1 cellular context compared by ENCODE assay signal in the genomic region with DNA sequence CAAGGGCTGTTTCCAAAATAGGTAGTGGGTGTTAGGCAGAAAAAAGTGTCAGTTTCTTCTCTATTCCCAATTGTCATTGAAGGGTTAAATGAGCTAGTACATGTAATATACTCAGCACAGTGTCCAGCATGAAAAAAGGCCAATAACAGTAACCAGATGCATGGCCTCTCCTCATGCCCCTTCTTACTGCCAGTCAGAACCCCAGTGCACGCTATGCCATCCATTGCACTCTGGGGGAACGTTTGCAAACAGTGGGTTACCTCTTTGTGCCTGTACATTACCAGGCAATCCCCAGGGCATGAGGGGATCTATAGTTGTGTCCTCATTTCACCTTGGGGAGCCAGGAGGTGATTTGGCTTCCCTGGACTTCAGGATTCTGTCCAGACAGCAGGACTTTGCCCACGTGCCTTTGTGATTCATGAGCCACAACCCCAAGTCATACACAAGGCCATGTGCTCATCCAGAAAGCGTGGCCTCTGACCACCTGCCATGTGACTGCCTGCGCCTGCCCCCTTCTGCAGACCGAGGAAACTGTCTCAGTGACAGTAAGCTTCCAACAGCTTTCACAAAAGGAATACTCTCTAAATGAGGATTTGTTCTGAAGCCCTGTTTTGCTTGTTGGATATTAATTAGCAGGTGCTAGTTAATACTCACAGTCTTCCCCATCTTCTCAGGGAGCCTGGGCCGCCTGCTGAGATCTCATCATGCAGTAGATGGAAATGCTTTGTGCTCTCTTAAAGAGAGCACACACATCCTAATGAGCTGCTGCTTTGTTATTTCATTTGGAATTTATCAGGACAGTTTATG.
TF ChIP-seq lines count a peak whose summit lies in the region.

No MANE protein-coding gene starts in this region.

TF ChIP-seq in HepG2, 621 proteins besides CTCF, POLR2A, EP300 and RAD21 (continued from another document and continues in another):
- TF ChIP-seq, protein P1, sequence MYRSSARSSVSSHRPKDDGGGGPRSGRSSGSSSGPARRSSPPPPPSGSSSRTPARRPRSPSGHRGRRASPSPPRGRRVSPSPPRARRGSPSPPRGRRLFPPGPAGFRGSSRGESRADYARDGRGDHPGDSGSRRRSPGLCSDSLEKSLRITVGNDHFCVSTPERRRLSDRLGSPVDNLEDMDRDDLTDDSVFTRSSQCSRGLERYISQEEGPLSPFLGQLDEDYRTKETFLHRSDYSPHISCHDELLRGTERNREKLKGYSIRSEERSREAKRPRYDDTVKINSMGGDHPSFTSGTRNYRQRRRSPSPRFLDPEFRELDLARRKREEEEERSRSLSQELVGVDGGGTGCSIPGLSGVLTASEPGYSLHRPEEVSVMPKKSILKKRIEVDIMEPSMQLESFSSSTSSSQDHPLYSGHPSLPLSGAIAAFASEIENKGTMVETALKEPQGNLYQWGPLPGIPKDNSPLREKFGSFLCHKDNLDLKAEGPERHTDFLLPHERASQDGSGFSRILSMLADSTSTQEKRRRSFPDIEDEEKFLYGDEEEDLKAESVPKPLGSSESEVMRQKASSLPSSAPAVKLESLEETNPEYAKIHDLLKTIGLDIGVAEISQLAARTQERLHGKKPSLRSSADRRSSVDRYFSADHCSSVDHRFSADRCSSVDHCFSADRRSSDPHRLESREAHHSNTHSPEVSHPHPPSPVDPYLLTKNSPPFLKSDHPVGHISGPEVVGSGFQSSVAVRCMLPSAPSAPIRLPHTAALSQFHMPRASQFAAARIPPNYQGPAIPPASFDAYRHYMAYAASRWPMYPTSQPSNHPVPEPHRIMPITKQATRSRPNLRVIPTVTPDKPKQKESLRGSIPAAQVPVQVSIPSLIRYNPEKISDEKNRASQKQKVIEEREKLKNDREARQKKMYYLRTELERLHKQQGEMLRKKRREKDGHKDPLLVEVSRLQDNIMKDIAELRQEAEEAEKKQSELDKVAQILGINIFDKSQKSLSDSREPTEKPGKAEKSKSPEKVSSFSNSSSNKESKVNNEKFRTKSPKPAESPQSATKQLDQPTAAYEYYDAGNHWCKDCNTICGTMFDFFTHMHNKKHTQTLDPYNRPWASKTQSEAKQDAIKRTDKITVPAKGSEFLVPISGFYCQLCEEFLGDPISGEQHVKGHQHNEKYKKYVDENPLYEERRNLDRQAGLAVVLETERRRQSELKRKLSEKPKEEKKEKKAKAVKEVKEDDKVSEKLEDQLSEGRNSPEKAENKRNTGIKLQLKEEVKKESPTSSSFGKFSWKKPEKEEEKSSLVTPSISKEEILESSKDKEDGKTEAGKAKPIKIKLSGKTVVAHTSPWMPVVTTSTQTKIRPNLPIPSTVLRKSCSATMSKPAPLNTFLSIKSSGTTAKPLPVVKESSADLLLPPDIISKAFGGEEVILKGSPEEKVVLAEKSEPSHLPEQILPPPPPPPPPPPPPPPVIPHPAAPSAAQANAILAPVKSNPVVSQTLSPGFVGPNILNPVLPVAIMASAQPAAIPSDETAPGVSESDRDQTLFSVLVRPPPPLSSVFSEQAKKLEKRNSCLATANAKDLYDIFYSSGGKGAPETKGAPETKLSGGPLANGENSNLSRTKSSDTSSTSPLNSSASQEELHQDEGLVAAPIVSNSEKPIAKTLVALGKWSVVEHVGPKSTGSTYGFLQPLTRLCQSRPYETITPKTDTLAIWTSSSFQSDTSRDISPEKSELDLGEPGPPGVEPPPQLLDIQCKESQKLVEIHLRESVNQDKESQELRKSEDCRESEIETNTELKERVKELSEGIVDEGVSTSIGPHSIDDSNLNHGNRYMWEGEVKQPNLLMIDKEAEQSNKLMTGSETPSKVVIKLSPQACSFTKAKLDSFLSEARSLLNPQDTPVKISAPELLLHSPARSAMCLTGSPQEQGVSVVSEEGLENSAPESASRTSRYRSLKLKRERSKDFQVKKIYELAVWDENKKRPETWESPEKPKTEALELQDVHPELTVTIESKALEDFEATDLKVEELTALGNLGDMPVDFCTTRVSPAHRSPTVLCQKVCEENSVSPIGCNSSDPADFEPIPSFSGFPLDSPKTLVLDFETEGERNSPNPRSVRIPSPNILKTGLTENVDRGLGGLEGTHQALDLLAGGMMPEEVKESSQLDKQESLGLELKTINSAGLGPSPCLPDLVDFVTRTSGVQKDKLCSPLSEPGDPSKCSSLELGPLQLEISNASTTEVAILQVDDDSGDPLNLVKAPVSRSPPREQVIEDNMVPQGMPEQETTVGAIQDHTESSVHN (CRISPR knock-in tag; IDR thresholded peaks at IDR 0.05), result peak; percentile 96
- TF ChIP-seq, protein P2, sequence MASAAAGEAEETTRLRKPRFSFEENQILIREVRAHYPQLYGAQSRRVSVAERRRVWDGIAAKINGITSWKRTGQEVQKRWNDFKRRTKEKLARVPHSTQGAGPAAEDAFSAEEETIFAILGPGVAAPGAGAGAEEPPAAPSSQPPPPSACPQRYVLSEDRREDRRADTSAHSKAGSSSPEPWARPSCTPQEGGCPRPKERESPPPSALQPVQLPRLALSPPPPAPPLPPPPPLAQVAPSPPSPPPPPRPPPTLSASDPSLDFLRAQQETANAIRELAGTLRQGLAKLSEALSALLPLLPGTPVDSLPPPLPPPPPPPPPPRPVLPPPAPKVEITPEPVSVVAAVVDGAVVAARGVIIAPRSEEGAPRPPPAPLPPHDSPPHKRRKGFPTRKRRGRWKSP (CRISPR knock-in tag; IDR thresholded peaks at IDR 0.05), result peak; percentile 96
- TF ChIP-seq DNMT1 (CRISPR knock-in tag; IDR thresholded peaks at IDR 0.05), result no peak; the same call in 1 of the 2 replicates
- TF ChIP-seq CCDC6 (CRISPR knock-in tag; IDR thresholded peaks at IDR 0.05), result peak; percentile 91
- TF ChIP-seq, protein P3, sequence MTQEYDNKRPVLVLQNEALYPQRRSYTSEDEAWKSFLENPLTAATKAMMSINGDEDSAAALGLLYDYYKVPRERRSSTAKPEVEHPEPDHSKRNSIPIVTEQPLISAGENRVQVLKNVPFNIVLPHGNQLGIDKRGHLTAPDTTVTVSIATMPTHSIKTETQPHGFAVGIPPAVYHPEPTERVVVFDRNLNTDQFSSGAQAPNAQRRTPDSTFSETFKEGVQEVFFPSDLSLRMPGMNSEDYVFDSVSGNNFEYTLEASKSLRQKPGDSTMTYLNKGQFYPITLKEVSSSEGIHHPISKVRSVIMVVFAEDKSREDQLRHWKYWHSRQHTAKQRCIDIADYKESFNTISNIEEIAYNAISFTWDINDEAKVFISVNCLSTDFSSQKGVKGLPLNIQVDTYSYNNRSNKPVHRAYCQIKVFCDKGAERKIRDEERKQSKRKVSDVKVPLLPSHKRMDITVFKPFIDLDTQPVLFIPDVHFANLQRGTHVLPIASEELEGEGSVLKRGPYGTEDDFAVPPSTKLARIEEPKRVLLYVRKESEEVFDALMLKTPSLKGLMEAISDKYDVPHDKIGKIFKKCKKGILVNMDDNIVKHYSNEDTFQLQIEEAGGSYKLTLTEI (CRISPR knock-in tag; conservative IDR thresholded peaks at IDR 0.05), result no peak; the same call in 1 of the 2 replicates
- TF ChIP-seq JUN (CRISPR knock-in tag; IDR thresholded peaks at IDR 0.05), result peak; percentile 92
- no peak for TF ChIP-seq ZFP62 (CRISPR knock-in tag; IDR thresholded peaks at IDR 0.05)
- no peak for TF ChIP-seq RBFOX2 (IDR thresholded peaks at IDR 0.05; ENCODE audit: low read depth, low read length)
- peak; percentile 64; the same call in 1 of the 2 replicates for TF ChIP-seq SP4 (CRISPR knock-in tag; IDR thresholded peaks at IDR 0.05)
- TF ChIP-seq NFIB (CRISPR knock-in tag; IDR thresholded peaks at IDR 0.05; ENCODE audit: borderline replicate concordance), result peak; percentile 96
- no peak; the same call in 1 of the 2 replicates for TF ChIP-seq CENPX (CRISPR knock-in tag; IDR thresholded peaks at IDR 0.05)
- peak; percentile 94; the same call in 1 of the 2 replicates for TF ChIP-seq KLF15 (CRISPR knock-in tag; IDR thresholded peaks at IDR 0.05; ENCODE audit: borderline replicate concordance)
- TF ChIP-seq, protein P4, sequence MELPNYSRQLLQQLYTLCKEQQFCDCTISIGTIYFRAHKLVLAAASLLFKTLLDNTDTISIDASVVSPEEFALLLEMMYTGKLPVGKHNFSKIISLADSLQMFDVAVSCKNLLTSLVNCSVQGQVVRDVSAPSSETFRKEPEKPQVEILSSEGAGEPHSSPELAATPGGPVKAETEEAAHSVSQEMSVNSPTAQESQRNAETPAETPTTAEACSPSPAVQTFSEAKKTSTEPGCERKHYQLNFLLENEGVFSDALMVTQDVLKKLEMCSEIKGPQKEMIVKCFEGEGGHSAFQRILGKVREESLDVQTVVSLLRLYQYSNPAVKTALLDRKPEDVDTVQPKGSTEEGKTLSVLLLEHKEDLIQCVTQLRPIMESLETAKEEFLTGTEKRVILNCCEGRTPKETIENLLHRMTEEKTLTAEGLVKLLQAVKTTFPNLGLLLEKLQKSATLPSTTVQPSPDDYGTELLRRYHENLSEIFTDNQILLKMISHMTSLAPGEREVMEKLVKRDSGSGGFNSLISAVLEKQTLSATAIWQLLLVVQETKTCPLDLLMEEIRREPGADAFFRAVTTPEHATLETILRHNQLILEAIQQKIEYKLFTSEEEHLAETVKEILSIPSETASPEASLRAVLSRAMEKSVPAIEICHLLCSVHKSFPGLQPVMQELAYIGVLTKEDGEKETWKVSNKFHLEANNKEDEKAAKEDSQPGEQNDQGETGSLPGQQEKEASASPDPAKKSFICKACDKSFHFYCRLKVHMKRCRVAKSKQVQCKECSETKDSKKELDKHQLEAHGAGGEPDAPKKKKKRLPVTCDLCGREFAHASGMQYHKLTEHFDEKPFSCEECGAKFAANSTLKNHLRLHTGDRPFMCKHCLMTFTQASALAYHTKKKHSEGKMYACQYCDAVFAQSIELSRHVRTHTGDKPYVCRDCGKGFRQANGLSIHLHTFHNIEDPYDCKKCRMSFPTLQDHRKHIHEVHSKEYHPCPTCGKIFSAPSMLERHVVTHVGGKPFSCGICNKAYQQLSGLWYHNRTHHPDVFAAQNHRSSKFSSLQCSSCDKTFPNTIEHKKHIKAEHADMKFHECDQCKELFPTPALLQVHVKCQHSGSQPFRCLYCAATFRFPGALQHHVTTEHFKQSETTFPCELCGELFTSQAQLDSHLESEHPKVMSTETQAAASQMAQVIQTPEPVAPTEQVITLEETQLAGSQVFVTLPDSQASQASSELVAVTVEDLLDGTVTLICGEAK (IDR thresholded peaks at IDR 0.05), result no peak
- TF ChIP-seq, protein P4 (CRISPR knock-in tag; IDR thresholded peaks at IDR 0.05), result peak; percentile 95
- peak; percentile 54; the same call in 1 of the 2 replicates for TF ChIP-seq TP53 (CRISPR knock-in tag; conservative IDR thresholded peaks at IDR 0.05)
- TF ChIP-seq ZFP1 (CRISPR knock-in tag; IDR thresholded peaks at IDR 0.05), result peak; percentile 88; the same call in 1 of the 2 replicates
- TF ChIP-seq, protein P5, sequence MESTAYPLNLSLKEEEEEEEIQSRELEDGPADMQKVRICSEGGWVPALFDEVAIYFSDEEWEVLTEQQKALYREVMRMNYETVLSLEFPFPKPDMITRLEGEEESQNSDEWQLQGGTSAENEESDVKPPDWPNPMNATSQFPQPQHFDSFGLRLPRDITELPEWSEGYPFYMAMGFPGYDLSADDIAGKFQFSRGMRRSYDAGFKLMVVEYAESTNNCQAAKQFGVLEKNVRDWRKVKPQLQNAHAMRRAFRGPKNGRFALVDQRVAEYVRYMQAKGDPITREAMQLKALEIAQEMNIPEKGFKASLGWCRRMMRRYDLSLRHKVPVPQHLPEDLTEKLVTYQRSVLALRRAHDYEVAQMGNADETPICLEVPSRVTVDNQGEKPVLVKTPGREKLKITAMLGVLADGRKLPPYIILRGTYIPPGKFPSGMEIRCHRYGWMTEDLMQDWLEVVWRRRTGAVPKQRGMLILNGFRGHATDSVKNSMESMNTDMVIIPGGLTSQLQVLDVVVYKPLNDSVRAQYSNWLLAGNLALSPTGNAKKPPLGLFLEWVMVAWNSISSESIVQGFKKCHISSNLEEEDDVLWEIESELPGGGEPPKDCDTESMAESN (CRISPR knock-in tag; conservative IDR thresholded peaks at IDR 0.05), result peak; percentile 83; the same call in 1 of the 2 replicates
- TF ChIP-seq FOXO1 (CRISPR knock-in tag; IDR thresholded peaks at IDR 0.05), result peak; percentile 89
- peak; percentile 96 for TF ChIP-seq ZNF160 (CRISPR knock-in tag; IDR thresholded peaks at IDR 0.05)
- TF ChIP-seq ZNF513 (CRISPR knock-in tag; conservative IDR thresholded peaks at IDR 0.05), result no peak
- TF ChIP-seq RXRA (CRISPR knock-in tag; IDR thresholded peaks at IDR 0.05), result peak; percentile 96
- TF ChIP-seq ZNF580 (CRISPR knock-in tag; IDR thresholded peaks at IDR 0.05; ENCODE audit: borderline replicate concordance, low read depth), result peak; percentile 99
- TF ChIP-seq ZMYM4 (CRISPR knock-in tag; IDR thresholded peaks at IDR 0.05), result peak; percentile 93
- TF ChIP-seq HDAC6 (IDR thresholded peaks at IDR 0.05; ENCODE audit: low read depth, low read length), result no peak
- TF ChIP-seq FOXA3 (CRISPR knock-in tag; IDR thresholded peaks at IDR 0.05), result peak; percentile 85
- TF ChIP-seq NFKB2 (CRISPR knock-in tag; IDR thresholded peaks at IDR 0.05; ENCODE audit: borderline replicate concordance), result peak; percentile 100
